14 cellular contexts compared by ENCODE assay signal in genomic region chr15:64636101-64636500, GRCh38.
DNase-seq lines count a peak whose midpoint lies in the region; ATAC-seq, FAIRE-seq and TF ChIP-seq lines count a peak whose summit lies in the region.
"Had no signal": no experiment of that assay in that cellular context is flagged by ENCODE, and none has a peak within 500 bp of the region (broad histone marks: within the 10 kb centered on the region; RNA-seq: fewer than 3 reads in every experiment).

No MANE protein-coding gene starts in this region.

- no peak for FAIRE-seq in RCC 7860 (lab: Jason Lieb, UNC)

- H3K4me1 ChIP-seq in Peyer's patch (peaks cover 0 to 66% (median 21%) of the 10 kb centered on the region in 4 donors), neural progenitor cell (peaks cover 36% of the 10 kb centered on the region)

- peaks cover 92% of the 10 kb centered on the region for H3K79me2 ChIP-seq in neural progenitor cell (ENCODE audit: low read depth)

- TF ChIP-seq POLR2A in Peyer's patch (IDR thresholded peaks at IDR 0.05) (no peak), erythroblast (IDR thresholded peaks at IDR 0.05; ENCODE audit: low read length) (no peak)

- peaks cover 53% of the 10 kb centered on the region for H3K4me1 Mint-ChIP-seq in neural progenitor cell

- H3K27me3 ChIP-seq in Peyer's patch (no peaks in the 10 kb centered on the region), neural progenitor cell (no peaks in the 10 kb centered on the region)

- H3K9me3 Mint-ChIP-seq in neural progenitor cell = peaks cover 13% of the 10 kb centered on the region

- peaks cover 44% of the 10 kb centered on the region for H3F3A ChIP-seq in neural progenitor cell (ENCODE audit: low read depth)

- no peak overlapping the region for H2AFZ ChIP-seq in neural progenitor cell (replicated peaks)
- H2AFZ ChIP-seq: PC-9 had no signal

- H3K27me3 Mint-ChIP-seq in neural progenitor cell (ENCODE audit: insufficient read depth, low read depth) = peaks cover 4% of the 10 kb centered on the region
- H3K27me3 Mint-ChIP-seq: stimulated activated naive B cell treated with anti-CD40 and anti-IgM and Interleukin-4, amounts not matched to agents 10 μg/mL and 1 μg/mL and 100 μg/mL, for 72 hours had no signal

- peaks cover 24% of the 10 kb centered on the region for H3K36me3 Mint-ChIP-seq in neural progenitor cell

- ATAC-seq in GM18520 (IDR thresholded peaks at IDR 0.05; ENCODE audit: unreplicated experiment) (no peak), GM18870 (IDR thresholded peaks at IDR 0.05; ENCODE audit: unreplicated experiment) (no peak)
- ATAC-seq: activated CD4-positive, CD25-positive, alpha-beta regulatory T cell treated with anti-CD3 and anti-CD28 coated beads, Interleukin-2, amount 50 U/mL, for 24 hours; stimulated activated naive B cell treated with anti-CD40 and anti-IgM and Interleukin-4, amounts not matched to agents 10 μg/mL and 1 μg/mL and 100 μg/mL, for 72 hours had no signal

- H3K9me3 ChIP-seq in Peyer's patch (no peaks in the 10 kb centered on the region), neural progenitor cell (ENCODE audit: low read depth) (no peaks in the 10 kb centered on the region)

- H3K9ac ChIP-seq in neural progenitor cell = no peak overlapping the region

- H4K20me1 ChIP-seq in neural progenitor cell (ENCODE audit: low read depth) = peaks cover 3% of the 10 kb centered on the region

- H3K4me2 ChIP-seq in neural progenitor cell = peak overlapping the region; percentile 78
- H3K4me2 ChIP-seq: PC-9 had no signal

- H3K27ac Mint-ChIP-seq in neural progenitor cell = peak overlapping the region; percentile 99

- no peaks in the 10 kb centered on the region for H3K36me3 ChIP-seq in Peyer's patch
- H3K36me3 ChIP-seq in neural progenitor cell = peaks cover 10% of the 10 kb centered on the region

- TF ChIP-seq CTCF in Peyer's patch (IDR thresholded peaks at IDR 0.05) (no peak), neural progenitor cell (IDR thresholded peaks at IDR 0.05) (no peak)

- H3K4me3 ChIP-seq in GM08714 (ENCODE audit: low read length) (peak overlapping the region; percentile 3; the same call in 1 of the 2 replicates), Peyer's patch (no peak overlapping the region), neural progenitor cell (peak overlapping the region; percentile 18)
- H3K4me3 ChIP-seq: PC-9 had no signal

- DNase-seq in Peyer's patch = no peak
- DNase-seq in erythroblast (lab: John Stamatoyannopoulos, UW) = peak; percentile 17 to 28
- DNase-seq in neural progenitor cell (ENCODE audit: low spot score) = no peak
- DNase-seq in HuH-7.5 (ENCODE audit: low spot score) = no peak
- DNase-seq in RCC 7860 (ENCODE audit: low spot score) = no peak
- DNase-seq: DND-41; head of caudate nucleus; Kasumi-1; stimulated activated naive B cell treated with anti-CD40 and anti-IgM and Interleukin-4, amounts not matched to agents 10 μg/mL and 1 μg/mL and 100 μg/mL, for 72 hours had no signal

- H3K27ac ChIP-seq in Peyer's patch (peak overlapping the region; percentile 43 to 82 (median 52)), neural progenitor cell (peak overlapping the region; percentile 91)
- H3K27ac ChIP-seq: PC-9 had no signal

- H3K4me3 Mint-ChIP-seq in neural progenitor cell = peak overlapping the region; percentile 43
- H3K4me3 Mint-ChIP-seq: stimulated activated naive B cell treated with anti-CD40 and anti-IgM and Interleukin-4, amounts not matched to agents 10 μg/mL and 1 μg/mL and 100 μg/mL, for 72 hours had no signal

Comparison
In these comparisons a context has a peak if more than half of its experiments do, and no peak if none do; other contexts are left out.
1. H3K4me3 ChIP-seq: peak in GM08714 (single experiment) and neural progenitor cell (single experiment); none in Peyer's patch (0 of 4).
2. DNase-seq: peak in erythroblast (2 of 2); none in Peyer's patch (0 of 3), neural progenitor cell (single experiment), HuH-7.5 (single experiment) and RCC 7860 (single experiment).